Comparison of ENCODE assay signal across 25 cellular contexts in genomic region chr18:36023336-36023735, GRCh38.
"Had no signal": no experiment of that assay in that cellular context is flagged by ENCODE, and none has a peak within 500 bp of the region (broad histone marks: within the 10 kb centered on the region; RNA-seq: fewer than 3 reads in every experiment).

No MANE protein-coding gene starts in this region.

- H3K4me1 ChIP-seq: esophagus muscularis mucosa, left lung, prostate gland, right atrium auricular region, suprapubic skin, transverse colon, vagina had no signal

- H3K27ac ChIP-seq: coronary artery, esophagus muscularis mucosa, foreskin keratinocyte, left lung, prostate gland, right atrium auricular region, suprapubic skin, transverse colon, vagina had no signal

- H3K9me3 Mint-ChIP-seq: naive thymus-derived CD8-positive, alpha-beta T cell; nephron progenitor cell; stimulated activated naive CD8-positive, alpha-beta T cell treated with anti-CD3 and anti-CD28 coated beads, Interleukin-15, amount 100 ng/mL, for 72 hours had no signal

- H3K4me3 ChIP-seq: coronary artery, esophagus muscularis mucosa, left lung, prostate gland, right atrium auricular region, smooth muscle cell, suprapubic skin, transverse colon, vagina had no signal

- ATAC-seq: foreskin keratinocyte; left cardiac atrium; left lung; naive thymus-derived CD8-positive, alpha-beta T cell; sciatic nerve; stimulated activated naive CD8-positive, alpha-beta T cell treated with anti-CD3 and anti-CD28 coated beads, Interleukin-15, amount 100 ng/mL, for 72 hours had no signal

- DNase-seq: dermis blood vessel endothelial cell; effector memory CD4-positive, alpha-beta T cell; foreskin keratinocyte; glutamatergic neuron; left cardiac atrium; left lung; mesendoderm; naive thymus-derived CD8-positive, alpha-beta T cell; nephron progenitor cell; nucleus accumbens; stimulated activated CD4-positive, alpha-beta T cell treated with anti-CD3 and anti-CD28 coated beads, Interleukin-12 subunit alpha, Interleukin-12 subunit beta, amount 100 ng/mL, for 4 hours; stimulated activated CD4-positive, alpha-beta T cell treated with anti-CD3 and anti-CD28 coated beads, Interleukin-1b, Interleukin-23, amount 100 ng/mL, for 48 hours; stimulated activated CD4-positive, alpha-beta T cell treated with anti-CD3 and anti-CD28 coated beads, Interleukin-4, amount 100 ng/mL, for 1 hour; stimulated activated CD8-positive, alpha-beta memory T cell treated with anti-CD3 and anti-CD28 coated beads, Interleukin-4, amount 100 ng/mL, for 48 hours; stimulated activated naive CD4-positive, alpha-beta T cell; stimulated activated naive CD8-positive, alpha-beta T cell treated with anti-CD3 and anti-CD28 coated beads, Interleukin-15, amount 100 ng/mL, for 72 hours; transverse colon had no signal

- H3K4me3 Mint-ChIP-seq: naive thymus-derived CD8-positive, alpha-beta T cell; nephron progenitor cell; stimulated activated naive CD8-positive, alpha-beta T cell treated with anti-CD3 and anti-CD28 coated beads, Interleukin-15, amount 100 ng/mL, for 72 hours had no signal

- H3K36me3 ChIP-seq: right atrium auricular region had no signal

- H3K27ac Mint-ChIP-seq: nephron progenitor cell had no signal

- H3K27me3 Mint-ChIP-seq: naive thymus-derived CD8-positive, alpha-beta T cell; stimulated activated naive CD8-positive, alpha-beta T cell treated with anti-CD3 and anti-CD28 coated beads, Interleukin-15, amount 100 ng/mL, for 72 hours had no signal

- H3K27me3 ChIP-seq: esophagus muscularis mucosa, foreskin keratinocyte, left lung, right atrium auricular region, suprapubic skin, transverse colon, vagina had no signal

- H3K9me3 ChIP-seq: esophagus muscularis mucosa, left lung, prostate gland, right atrium auricular region, suprapubic skin, transverse colon, vagina had no signal

- H3K4me1 Mint-ChIP-seq: nephron progenitor cell; stimulated activated naive CD8-positive, alpha-beta T cell treated with anti-CD3 and anti-CD28 coated beads, Interleukin-15, amount 100 ng/mL, for 72 hours had no signal
